Comparison of ENCODE assay signal across 15 cellular contexts in genomic region chr18:45137089-45137423, GRCh38.
"Had no signal": no experiment of that assay in that cellular context is flagged by ENCODE, and none has a peak within 500 bp of the region (broad histone marks: within the 10 kb centered on the region; RNA-seq: fewer than 3 reads in every experiment).

No MANE protein-coding gene starts in this region.

- H3K9me3 ChIP-seq: testis, upper lobe of left lung had no signal

- H3K9me3 Mint-ChIP-seq: activated CD4-positive, alpha-beta memory T cell treated with anti-CD3 and anti-CD28 coated beads for 36 hours; activated T-helper 2 cell treated with anti-CD3 and anti-CD28 coated beads, Interferon-gamma antibody, Interleukin-2, Interleukin-4, amounts not matched to agents 10 μg/mL and 5 μg/mL and 100 μg/mL, durations not matched to agents 14 hours and 24 hours and 36 hours had no signal

- H3K36me3 Mint-ChIP-seq: activated CD4-positive, alpha-beta memory T cell treated with anti-CD3 and anti-CD28 coated beads for 36 hours; activated CD8-positive, alpha-beta memory T cell treated with anti-CD3 and anti-CD28 coated beads, Interleukin-2, amount 10 ng/mL, durations not matched to agents 7 days and 5 days; activated naive CD4-positive, alpha-beta T cell treated with anti-CD3 and anti-CD28 coated beads, Interleukin-2, amount 50 U/mL, for 24 hours had no signal

- DNase-seq: activated CD4-positive, alpha-beta memory T cell treated with anti-CD3 and anti-CD28 coated beads for 36 hours; activated CD8-positive, alpha-beta memory T cell treated with anti-CD3 and anti-CD28 coated beads, Interleukin-2, amount 10 ng/mL, durations not matched to agents 7 days and 5 days; activated T-cell treated with anti-CD3 and anti-CD28 coated beads, Interleukin-2, amount 50 U/mL, for 1 hour; adrenal gland; dermis blood vessel endothelial cell; foreskin melanocyte; right lobe of liver; spleen; stomach; testis; upper lobe of left lung had no signal

- H3K36me3 ChIP-seq: adrenal gland, right lobe of liver, spleen, stomach, upper lobe of left lung had no signal

- H3K4me3 Mint-ChIP-seq: activated CD4-positive, alpha-beta memory T cell treated with anti-CD3 and anti-CD28 coated beads for 36 hours; activated CD8-positive, alpha-beta memory T cell treated with anti-CD3 and anti-CD28 coated beads, Interleukin-2, amount 10 ng/mL, durations not matched to agents 7 days and 5 days; activated naive CD4-positive, alpha-beta T cell treated with anti-CD3 and anti-CD28 coated beads, Interleukin-2, amount 50 U/mL, for 24 hours had no signal

- H3K4me1 Mint-ChIP-seq: activated CD8-positive, alpha-beta memory T cell treated with anti-CD3 and anti-CD28 coated beads, Interleukin-2, amount 10 ng/mL, durations not matched to agents 7 days and 5 days; activated naive CD4-positive, alpha-beta T cell treated with anti-CD3 and anti-CD28 coated beads, Interleukin-2, amount 50 U/mL, for 24 hours had no signal

- ATAC-seq: activated CD8-positive, alpha-beta memory T cell treated with anti-CD3 and anti-CD28 coated beads, Interleukin-2, amount 10 ng/mL, durations not matched to agents 7 days and 5 days; right lobe of liver had no signal

- H3K27me3 ChIP-seq: adrenal gland, right lobe of liver, spleen, stomach, testis, upper lobe of left lung had no signal

- H3K27me3 Mint-ChIP-seq: activated CD4-positive, alpha-beta memory T cell treated with anti-CD3 and anti-CD28 coated beads for 36 hours; activated naive CD4-positive, alpha-beta T cell treated with anti-CD3 and anti-CD28 coated beads, Interleukin-2, amount 50 U/mL, for 24 hours had no signal

- H3K4me1 ChIP-seq: adrenal gland, right lobe of liver, stomach, testis, upper lobe of left lung had no signal

- H3K27ac ChIP-seq: adrenal gland, epithelial cell of prostate, right lobe of liver, stomach, testis, upper lobe of left lung, VCaP had no signal

- H3K4me3 ChIP-seq: adrenal gland, right lobe of liver, spleen, stomach, testis, upper lobe of left lung had no signal

- H3K27ac Mint-ChIP-seq: activated CD4-positive, alpha-beta memory T cell treated with anti-CD3 and anti-CD28 coated beads for 36 hours; activated CD8-positive, alpha-beta memory T cell treated with anti-CD3 and anti-CD28 coated beads, Interleukin-2, amount 10 ng/mL, durations not matched to agents 7 days and 5 days; activated naive CD4-positive, alpha-beta T cell treated with anti-CD3 and anti-CD28 coated beads, Interleukin-2, amount 50 U/mL, for 24 hours; activated T-helper 2 cell treated with anti-CD3 and anti-CD28 coated beads, Interferon-gamma antibody, Interleukin-2, Interleukin-4, amounts not matched to agents 10 μg/mL and 5 μg/mL and 100 μg/mL, durations not matched to agents 14 hours and 24 hours and 36 hours had no signal
